Comparison of ENCODE assay signal across 9 cellular contexts in genomic region chrX:1593286-1594271, GRCh38. TPM values are rescaled to one million over a fixed set of nuclear protein-coding genes. Genes with fewer than 3 reads are reported as not detected.
DNase-seq lines count a peak whose midpoint lies in the region; ATAC-seq and TF ChIP-seq lines count a peak whose summit lies in the region.
"Had no signal": no experiment of that assay in that cellular context is flagged by ENCODE, and none has a peak within 500 bp of the region (broad histone marks: within the 10 kb centered on the region; RNA-seq: fewer than 3 reads in every experiment).

No MANE protein-coding gene starts in this region.

- POLR2A ChIA-PET in T-cell (lab: Charles Lee): no interaction called here

- intact Hi-C loops in psoas muscle (cut with DNase I): loop anchor here (5.0 to 10.0 kb wide), 4 partner anchors 136 to 731 kb away; partner anchors contain the start of gene ASMTL (in 1 of the 2)

- no peak overlapping the region for H3K9ac ChIP-seq in fibroblast of lung (ENCODE audit: insufficient read depth, low read length)

- H3K79me2 ChIP-seq in fibroblast of lung (ENCODE audit: control insufficient read depth, insufficient read depth, low read length): peaks cover 46% of the 10 kb centered on the region

- no peaks in the 10 kb centered on the region for H3K27me3 Mint-ChIP-seq in T-cell

- H3K4me1 Mint-ChIP-seq in T-cell: peaks cover 21 to 49% (median 42%) of the 10 kb centered on the region in 3 donors

- ATAC-seq in T-cell (replicated peaks in 1 of 4): no peak
- ATAC-seq in psoas muscle: no peak
- no peak for ATAC-seq in GM18511 (IDR thresholded peaks at IDR 0.05; ENCODE audit: unreplicated experiment)
- ATAC-seq in HG02938 (IDR thresholded peaks at IDR 0.05; ENCODE audit: unreplicated experiment): no peak
- no peak for ATAC-seq in GM18909 (IDR thresholded peaks at IDR 0.05; ENCODE audit: poor library complexity, unreplicated experiment)

- no peaks in the 10 kb centered on the region for H4K20me1 ChIP-seq in fibroblast of lung (ENCODE audit: control insufficient read depth, extremely low read depth, insufficient read depth, low read length)

- H3K4me1 ChIP-seq in fibroblast of lung (ENCODE audit: control insufficient read depth, extremely low read depth, insufficient read depth, low read length) (no peaks in the 10 kb centered on the region), psoas muscle (peaks cover 12% of the 10 kb centered on the region)

- TF ChIP-seq CTCF in GM12875 (IDR thresholded peaks at IDR 0.05; ENCODE audit: borderline replicate concordance, insufficient read depth, low read depth, low read length) (no peak), fibroblast of lung (conservative IDR thresholded peaks at IDR 0.05 in 1 of 2, IDR thresholded peaks at IDR 0.05 in 1 of 2; ENCODE audit: low read depth in 1 of 2, low read length in 2 of 2) (no peak), psoas muscle (IDR thresholded peaks at IDR 0.05) (no peak)

- 83 to 84% (median 84%) methylated on average over 59 to 60 of the region's 60 CpGs for WGBS in psoas muscle, 3 donors

- no peak overlapping the region for H2AFZ ChIP-seq in fibroblast of lung (ENCODE audit: low read length)

- H3K27ac ChIP-seq in fibroblast of lung (ENCODE audit: insufficient read depth, low read length) (no peak overlapping the region), psoas muscle (no peak overlapping the region)

- peak in 1 of 34 experiments; percentile 11 for DNase-seq in T-cell
- no peak for DNase-seq in fibroblast of lung (ENCODE audit: low read depth in 2 of 2)
- no peak for DNase-seq in psoas muscle
- DNase-seq in NCI-H774 (lab: John Stamatoyannopoulos, UW): no peak
- DNase-seq: stimulated activated CD4-positive, alpha-beta T cell treated with anti-CD3 and anti-CD28 coated beads, Interleukin-2, amount 100 ng/mL, for 48 hours had no signal

- CTCF ChIA-PET in T-cell (lab: Charles Lee): no interaction called here

- no peaks in the 10 kb centered on the region for H3K9me3 ChIP-seq in fibroblast of lung (ENCODE audit: control insufficient read depth, insufficient read depth, low read depth, low read length)
- H3K9me3 ChIP-seq in psoas muscle: no peaks in the 10 kb centered on the region

- H3K9me3 Mint-ChIP-seq in T-cell: no peaks in the 10 kb centered on the region

- no peaks in the 10 kb centered on the region for H3K27me3 ChIP-seq in fibroblast of lung (ENCODE audit: control insufficient read depth, insufficient read depth, low read length)
- H3K27me3 ChIP-seq in psoas muscle (ENCODE audit: insufficient read depth in 3 of 3, low read length in 2 of 3): no peaks in the 10 kb centered on the region

- peak overlapping the region; percentile 81 to 89 for H3K27ac Mint-ChIP-seq in T-cell

- peaks cover 36% of the 10 kb centered on the region for H3K36me3 Mint-ChIP-seq in T-cell

- peak overlapping the region; percentile 94 for H3K4me2 ChIP-seq in fibroblast of lung (ENCODE audit: extremely low read depth, insufficient read depth, low read length)

- peaks cover 28% of the 10 kb centered on the region for H3K36me3 ChIP-seq in fibroblast of lung (ENCODE audit: control insufficient read depth, insufficient read depth, low read length)
- peaks cover 0 to 52% of the 10 kb centered on the region in 2 donors for H3K36me3 ChIP-seq in psoas muscle (ENCODE audit: insufficient read depth in 1 of 2, low read depth in 1 of 2)

- peak overlapping the region; percentile 88 to 91 (median 90) for H3K4me3 Mint-ChIP-seq in T-cell

- H3K4me3 ChIP-seq in GM12875 (ENCODE audit: low read depth, low read length): peak overlapping the region; percentile 92
- peak overlapping the region in 3 of 4 experiments; percentile 75 to 85 (median 77) for H3K4me3 ChIP-seq in fibroblast of lung (replicated peaks in 1 of 4; ENCODE audit: control extremely low read depth in 1 of 4, insufficient read depth in 1 of 4, low read depth in 3 of 4, low read length in 4 of 4)
- H3K4me3 ChIP-seq in psoas muscle: peak overlapping the region; percentile 77

RNA-seq across cellular contexts. Expression of gene AKAP17A, which starts 2.2 kb away (rescaled TPM):
- total RNA-seq in T-cell: 100 to 1,000 TPM; 120 to 162 (median 155) TPM
- total RNA-seq in fibroblast of lung: 17.8 and 18.0 TPM in 2 replicates
- polyA plus RNA-seq in fibroblast of lung: 9.1 and 9.3 TPM in 2 replicates
- polyA plus RNA-seq in fibroblast of lung (2012): 15.0 and 16.9 TPM in 2 replicates
- 12.0 and 13.9 TPM in 2 replicates for polyA minus RNA-seq in fibroblast of lung (ENCODE audit: low replicate concordance)
- total RNA-seq in psoas muscle: 10 to 100 TPM in 3 of 4 donors, 1 to 10 TPM in 1; 9.9 to 20.4 (median 13.1) TPM
- polyA plus RNA-seq in psoas muscle: 10 to 100 TPM; 13.2 to 25.1 (median 24.0) TPM

RNA-seq across cellular contexts. Expression of gene ASMT, which starts 21.3 kb away (rescaled TPM):
- total RNA-seq in T-cell: under 1 TPM in 1 of 5 donors, not detected in 4; 0.98 TPM
- not detected in 2 replicates for total RNA-seq in fibroblast of lung
- polyA plus RNA-seq in fibroblast of lung: not detected in 2 replicates
- polyA plus RNA-seq in fibroblast of lung (2012): not detected in 2 replicates
- polyA minus RNA-seq in fibroblast of lung (ENCODE audit: low replicate concordance): not detected in 2 replicates
- total RNA-seq in psoas muscle: under 1 TPM in 1 of 4 donors, not detected in 3; 0.99 TPM
- polyA plus RNA-seq in psoas muscle: under 1 TPM in 1 of 3 donors, not detected in 2; 0.14 TPM

RNA-seq across cellular contexts. Expression of gene P2RY8, which starts 56.6 kb away (rescaled TPM):
- total RNA-seq in T-cell (100 to 1,000 TPM; 114 to 219 (median 182) TPM), fibroblast of lung (not detected in 2 replicates), psoas muscle (1 to 10 TPM; 1.3 to 4.1 (median 1.5) TPM)
- polyA plus RNA-seq in fibroblast of lung (not detected in 2 replicates), psoas muscle (1 to 10 TPM in 2 of 3 donors, under 1 TPM in 1; 0.79 to 2.0 (median 1.3) TPM)
- polyA plus RNA-seq in fibroblast of lung (2012): not detected in 2 replicates
- polyA minus RNA-seq in fibroblast of lung (ENCODE audit: low replicate concordance): not detected in 2 replicates

Comparison
In these comparisons a context has a peak if more than half of its experiments do, and no peak if none do; other contexts are left out.
1. RNA of gene P2RY8, which starts 56.6 kb away (total RNA-seq): 114 to 219 TPM in T-cell; 1.3 to 4.1 TPM in psoas muscle and not detected in fibroblast of lung; every median in the first group is over 10 times any median in the second.
2. Peak in every context shown above with its lines, with median percentiles within 50 percentile points of each other: H3K4me3 ChIP-seq.